Comparison of ENCODE assay signal across 1 cellular context in genomic region chr12:113137861-113138783, GRCh38.
A peak's percentile ranks its signal among the peaks of the same experiment; 100 is the strongest.
TF ChIP-seq lines count a peak whose summit lies in the region.

No MANE protein-coding gene starts in this region.

TF ChIP-seq in IMR-90, 13 proteins besides CTCF, POLR2A, EP300 and RAD21:
- no peak for TF ChIP-seq RCOR1 (IDR thresholded peaks at IDR 0.05; ENCODE audit: insufficient replicate concordance, low read length)
- 0 out of 2 replicates have a peak, but pooled peaks have one; percentile 10 for TF ChIP-seq MAFK (IDR thresholded peaks at IDR 0.05; ENCODE audit: low read depth, low read length)
